Comparison of ENCODE assay signal across 1 cellular context in the genomic region with DNA sequence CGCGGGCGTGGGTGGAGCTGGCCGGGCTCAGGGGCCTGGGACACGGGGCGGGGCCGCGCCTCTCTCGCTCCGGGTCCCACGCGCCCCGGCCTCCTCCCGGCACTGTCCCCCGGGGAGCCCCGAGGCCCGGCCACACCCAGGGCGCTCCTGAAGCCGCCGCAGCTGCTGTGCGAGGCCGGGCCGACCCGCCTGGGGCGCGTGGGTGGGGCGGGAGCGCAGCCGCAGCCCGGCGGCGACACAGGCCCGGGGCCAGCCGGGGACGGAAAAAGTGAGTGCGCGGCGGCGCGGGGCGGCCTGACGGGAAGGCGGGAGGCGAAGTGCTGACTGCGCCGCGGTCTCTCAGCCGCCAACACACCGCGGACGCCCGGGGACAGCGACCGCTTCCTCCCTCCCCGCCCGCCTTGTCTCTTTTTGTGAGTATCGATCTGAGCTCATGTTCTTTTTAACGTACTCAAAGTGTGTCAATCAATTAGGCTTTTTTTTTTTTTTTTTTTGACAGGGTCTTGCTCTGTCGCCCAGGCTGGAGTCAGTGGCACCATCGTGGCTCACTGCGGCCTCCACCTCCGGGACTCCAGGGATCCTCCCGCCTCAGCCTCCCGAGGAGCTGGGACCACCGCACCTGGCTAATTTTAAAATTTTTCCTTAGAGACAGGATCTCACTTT.
TF ChIP-seq lines count a peak whose summit lies in the region.

No MANE protein-coding gene starts in this region.

TF ChIP-seq in GM12878, 131 proteins besides CTCF, POLR2A, EP300 and RAD21 (continued from another document and continues in another):
- TF ChIP-seq, protein P1, sequence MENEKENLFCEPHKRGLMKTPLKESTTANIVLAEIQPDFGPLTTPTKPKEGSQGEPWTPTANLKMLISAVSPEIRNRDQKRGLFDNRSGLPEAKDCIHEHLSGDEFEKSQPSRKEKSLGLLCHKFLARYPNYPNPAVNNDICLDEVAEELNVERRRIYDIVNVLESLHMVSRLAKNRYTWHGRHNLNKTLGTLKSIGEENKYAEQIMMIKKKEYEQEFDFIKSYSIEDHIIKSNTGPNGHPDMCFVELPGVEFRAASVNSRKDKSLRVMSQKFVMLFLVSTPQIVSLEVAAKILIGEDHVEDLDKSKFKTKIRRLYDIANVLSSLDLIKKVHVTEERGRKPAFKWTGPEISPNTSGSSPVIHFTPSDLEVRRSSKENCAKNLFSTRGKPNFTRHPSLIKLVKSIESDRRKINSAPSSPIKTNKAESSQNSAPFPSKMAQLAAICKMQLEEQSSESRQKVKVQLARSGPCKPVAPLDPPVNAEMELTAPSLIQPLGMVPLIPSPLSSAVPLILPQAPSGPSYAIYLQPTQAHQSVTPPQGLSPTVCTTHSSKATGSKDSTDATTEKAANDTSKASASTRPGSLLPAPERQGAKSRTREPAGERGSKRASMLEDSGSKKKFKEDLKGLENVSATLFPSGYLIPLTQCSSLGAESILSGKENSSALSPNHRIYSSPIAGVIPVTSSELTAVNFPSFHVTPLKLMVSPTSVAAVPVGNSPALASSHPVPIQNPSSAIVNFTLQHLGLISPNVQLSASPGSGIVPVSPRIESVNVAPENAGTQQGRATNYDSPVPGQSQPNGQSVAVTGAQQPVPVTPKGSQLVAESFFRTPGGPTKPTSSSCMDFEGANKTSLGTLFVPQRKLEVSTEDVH (IDR thresholded peaks at IDR 0.05; ENCODE audit: low read depth, partially characterized antibody): no peak
- TF ChIP-seq, protein P2, sequence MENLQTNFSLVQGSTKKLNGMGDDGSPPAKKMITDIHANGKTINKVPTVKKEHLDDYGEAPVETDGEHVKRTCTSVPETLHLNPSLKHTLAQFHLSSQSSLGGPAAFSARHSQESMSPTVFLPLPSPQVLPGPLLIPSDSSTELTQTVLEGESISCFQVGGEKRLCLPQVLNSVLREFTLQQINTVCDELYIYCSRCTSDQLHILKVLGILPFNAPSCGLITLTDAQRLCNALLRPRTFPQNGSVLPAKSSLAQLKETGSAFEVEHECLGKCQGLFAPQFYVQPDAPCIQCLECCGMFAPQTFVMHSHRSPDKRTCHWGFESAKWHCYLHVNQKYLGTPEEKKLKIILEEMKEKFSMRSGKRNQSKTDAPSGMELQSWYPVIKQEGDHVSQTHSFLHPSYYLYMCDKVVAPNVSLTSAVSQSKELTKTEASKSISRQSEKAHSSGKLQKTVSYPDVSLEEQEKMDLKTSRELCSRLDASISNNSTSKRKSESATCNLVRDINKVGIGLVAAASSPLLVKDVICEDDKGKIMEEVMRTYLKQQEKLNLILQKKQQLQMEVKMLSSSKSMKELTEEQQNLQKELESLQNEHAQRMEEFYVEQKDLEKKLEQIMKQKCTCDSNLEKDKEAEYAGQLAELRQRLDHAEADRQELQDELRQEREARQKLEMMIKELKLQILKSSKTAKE (IDR thresholded peaks at IDR 0.05; ENCODE audit: low read depth, poor library complexity, severe bottlenecking): no peak
- TF ChIP-seq, protein P3, sequence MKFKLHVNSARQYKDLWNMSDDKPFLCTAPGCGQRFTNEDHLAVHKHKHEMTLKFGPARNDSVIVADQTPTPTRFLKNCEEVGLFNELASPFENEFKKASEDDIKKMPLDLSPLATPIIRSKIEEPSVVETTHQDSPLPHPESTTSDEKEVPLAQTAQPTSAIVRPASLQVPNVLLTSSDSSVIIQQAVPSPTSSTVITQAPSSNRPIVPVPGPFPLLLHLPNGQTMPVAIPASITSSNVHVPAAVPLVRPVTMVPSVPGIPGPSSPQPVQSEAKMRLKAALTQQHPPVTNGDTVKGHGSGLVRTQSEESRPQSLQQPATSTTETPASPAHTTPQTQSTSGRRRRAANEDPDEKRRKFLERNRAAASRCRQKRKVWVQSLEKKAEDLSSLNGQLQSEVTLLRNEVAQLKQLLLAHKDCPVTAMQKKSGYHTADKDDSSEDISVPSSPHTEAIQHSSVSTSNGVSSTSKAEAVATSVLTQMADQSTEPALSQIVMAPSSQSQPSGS (IDR thresholded peaks at IDR 0.05; ENCODE audit: low read length): no peak
- TF ChIP-seq, protein P4, sequence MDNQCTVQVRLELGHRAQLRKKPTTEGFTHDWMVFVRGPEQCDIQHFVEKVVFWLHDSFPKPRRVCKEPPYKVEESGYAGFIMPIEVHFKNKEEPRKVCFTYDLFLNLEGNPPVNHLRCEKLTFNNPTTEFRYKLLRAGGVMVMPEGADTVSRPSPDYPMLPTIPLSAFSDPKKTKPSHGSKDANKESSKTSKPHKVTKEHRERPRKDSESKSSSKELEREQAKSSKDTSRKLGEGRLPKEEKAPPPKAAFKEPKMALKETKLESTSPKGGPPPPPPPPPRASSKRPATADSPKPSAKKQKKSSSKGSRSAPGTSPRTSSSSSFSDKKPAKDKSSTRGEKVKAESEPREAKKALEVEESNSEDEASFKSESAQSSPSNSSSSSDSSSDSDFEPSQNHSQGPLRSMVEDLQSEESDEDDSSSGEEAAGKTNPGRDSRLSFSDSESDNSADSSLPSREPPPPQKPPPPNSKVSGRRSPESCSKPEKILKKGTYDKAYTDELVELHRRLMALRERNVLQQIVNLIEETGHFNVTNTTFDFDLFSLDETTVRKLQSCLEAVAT (IDR thresholded peaks at IDR 0.05): no peak
- 0 out of 2 replicates have a peak, but pooled peaks have one; percentile 18 for TF ChIP-seq ZNF24 (IDR thresholded peaks at IDR 0.05)
- TF ChIP-seq, protein P5, sequence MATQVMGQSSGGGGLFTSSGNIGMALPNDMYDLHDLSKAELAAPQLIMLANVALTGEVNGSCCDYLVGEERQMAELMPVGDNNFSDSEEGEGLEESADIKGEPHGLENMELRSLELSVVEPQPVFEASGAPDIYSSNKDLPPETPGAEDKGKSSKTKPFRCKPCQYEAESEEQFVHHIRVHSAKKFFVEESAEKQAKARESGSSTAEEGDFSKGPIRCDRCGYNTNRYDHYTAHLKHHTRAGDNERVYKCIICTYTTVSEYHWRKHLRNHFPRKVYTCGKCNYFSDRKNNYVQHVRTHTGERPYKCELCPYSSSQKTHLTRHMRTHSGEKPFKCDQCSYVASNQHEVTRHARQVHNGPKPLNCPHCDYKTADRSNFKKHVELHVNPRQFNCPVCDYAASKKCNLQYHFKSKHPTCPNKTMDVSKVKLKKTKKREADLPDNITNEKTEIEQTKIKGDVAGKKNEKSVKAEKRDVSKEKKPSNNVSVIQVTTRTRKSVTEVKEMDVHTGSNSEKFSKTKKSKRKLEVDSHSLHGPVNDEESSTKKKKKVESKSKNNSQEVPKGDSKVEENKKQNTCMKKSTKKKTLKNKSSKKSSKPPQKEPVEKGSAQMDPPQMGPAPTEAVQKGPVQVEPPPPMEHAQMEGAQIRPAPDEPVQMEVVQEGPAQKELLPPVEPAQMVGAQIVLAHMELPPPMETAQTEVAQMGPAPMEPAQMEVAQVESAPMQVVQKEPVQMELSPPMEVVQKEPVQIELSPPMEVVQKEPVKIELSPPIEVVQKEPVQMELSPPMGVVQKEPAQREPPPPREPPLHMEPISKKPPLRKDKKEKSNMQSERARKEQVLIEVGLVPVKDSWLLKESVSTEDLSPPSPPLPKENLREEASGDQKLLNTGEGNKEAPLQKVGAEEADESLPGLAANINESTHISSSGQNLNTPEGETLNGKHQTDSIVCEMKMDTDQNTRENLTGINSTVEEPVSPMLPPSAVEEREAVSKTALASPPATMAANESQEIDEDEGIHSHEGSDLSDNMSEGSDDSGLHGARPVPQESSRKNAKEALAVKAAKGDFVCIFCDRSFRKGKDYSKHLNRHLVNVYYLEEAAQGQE (IDR thresholded peaks at IDR 0.05; ENCODE audit: low read depth, low read length): no peak
- peak; percentile 81 for TF ChIP-seq NR2F1 (conservative IDR thresholded peaks at IDR 0.05)
- no peak for TF ChIP-seq SREBF1 (IDR thresholded peaks at IDR 0.05; ENCODE audit: low read length)
- TF ChIP-seq ZSCAN29 (IDR thresholded peaks at IDR 0.05): 0 out of 2 replicates have a peak, but pooled peaks have one; percentile 31
- TF ChIP-seq, protein P6, sequence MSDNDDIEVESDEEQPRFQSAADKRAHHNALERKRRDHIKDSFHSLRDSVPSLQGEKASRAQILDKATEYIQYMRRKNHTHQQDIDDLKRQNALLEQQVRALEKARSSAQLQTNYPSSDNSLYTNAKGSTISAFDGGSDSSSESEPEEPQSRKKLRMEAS (IDR thresholded peaks at IDR 0.05; ENCODE audit: low read depth, low read length): peak; percentile 47; the same call in 1 of the 2 replicates
- TF ChIP-seq SIX5 (IDR thresholded peaks at IDR 0.05; ENCODE audit: low read depth, low read length, severe bottlenecking): no peak
- no peak for TF ChIP-seq SIN3A (IDR thresholded peaks at IDR 0.05; ENCODE audit: low read depth, low read length)
- no peak for TF ChIP-seq TCF7 (IDR thresholded peaks at IDR 0.05; ENCODE audit: borderline replicate concordance)
- TF ChIP-seq, protein P7, sequence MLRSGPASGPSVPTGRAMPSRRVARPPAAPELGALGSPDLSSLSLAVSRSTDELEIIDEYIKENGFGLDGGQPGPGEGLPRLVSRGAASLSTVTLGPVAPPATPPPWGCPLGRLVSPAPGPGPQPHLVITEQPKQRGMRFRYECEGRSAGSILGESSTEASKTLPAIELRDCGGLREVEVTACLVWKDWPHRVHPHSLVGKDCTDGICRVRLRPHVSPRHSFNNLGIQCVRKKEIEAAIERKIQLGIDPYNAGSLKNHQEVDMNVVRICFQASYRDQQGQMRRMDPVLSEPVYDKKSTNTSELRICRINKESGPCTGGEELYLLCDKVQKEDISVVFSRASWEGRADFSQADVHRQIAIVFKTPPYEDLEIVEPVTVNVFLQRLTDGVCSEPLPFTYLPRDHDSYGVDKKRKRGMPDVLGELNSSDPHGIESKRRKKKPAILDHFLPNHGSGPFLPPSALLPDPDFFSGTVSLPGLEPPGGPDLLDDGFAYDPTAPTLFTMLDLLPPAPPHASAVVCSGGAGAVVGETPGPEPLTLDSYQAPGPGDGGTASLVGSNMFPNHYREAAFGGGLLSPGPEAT (IDR thresholded peaks at IDR 0.05; ENCODE audit: low read depth): 0 out of 2 replicates have a peak, but pooled peaks have one; percentile 27
- TF ChIP-seq BRCA1 (IDR thresholded peaks at IDR 0.05; ENCODE audit: low read depth, low read length): no peak
- TF ChIP-seq ZNF217 (IDR thresholded peaks at IDR 0.05): peak; percentile 76; the same call in 1 of the 2 replicates
- no peak for TF ChIP-seq ZNF622 (IDR thresholded peaks at IDR 0.05)
- no peak for TF ChIP-seq MXI1 (IDR thresholded peaks at IDR 0.05; ENCODE audit: low read depth, low read length)
- no peak for TF ChIP-seq KLF5 (IDR thresholded peaks at IDR 0.05; ENCODE audit: partially characterized antibody)
- TF ChIP-seq, protein P8, sequence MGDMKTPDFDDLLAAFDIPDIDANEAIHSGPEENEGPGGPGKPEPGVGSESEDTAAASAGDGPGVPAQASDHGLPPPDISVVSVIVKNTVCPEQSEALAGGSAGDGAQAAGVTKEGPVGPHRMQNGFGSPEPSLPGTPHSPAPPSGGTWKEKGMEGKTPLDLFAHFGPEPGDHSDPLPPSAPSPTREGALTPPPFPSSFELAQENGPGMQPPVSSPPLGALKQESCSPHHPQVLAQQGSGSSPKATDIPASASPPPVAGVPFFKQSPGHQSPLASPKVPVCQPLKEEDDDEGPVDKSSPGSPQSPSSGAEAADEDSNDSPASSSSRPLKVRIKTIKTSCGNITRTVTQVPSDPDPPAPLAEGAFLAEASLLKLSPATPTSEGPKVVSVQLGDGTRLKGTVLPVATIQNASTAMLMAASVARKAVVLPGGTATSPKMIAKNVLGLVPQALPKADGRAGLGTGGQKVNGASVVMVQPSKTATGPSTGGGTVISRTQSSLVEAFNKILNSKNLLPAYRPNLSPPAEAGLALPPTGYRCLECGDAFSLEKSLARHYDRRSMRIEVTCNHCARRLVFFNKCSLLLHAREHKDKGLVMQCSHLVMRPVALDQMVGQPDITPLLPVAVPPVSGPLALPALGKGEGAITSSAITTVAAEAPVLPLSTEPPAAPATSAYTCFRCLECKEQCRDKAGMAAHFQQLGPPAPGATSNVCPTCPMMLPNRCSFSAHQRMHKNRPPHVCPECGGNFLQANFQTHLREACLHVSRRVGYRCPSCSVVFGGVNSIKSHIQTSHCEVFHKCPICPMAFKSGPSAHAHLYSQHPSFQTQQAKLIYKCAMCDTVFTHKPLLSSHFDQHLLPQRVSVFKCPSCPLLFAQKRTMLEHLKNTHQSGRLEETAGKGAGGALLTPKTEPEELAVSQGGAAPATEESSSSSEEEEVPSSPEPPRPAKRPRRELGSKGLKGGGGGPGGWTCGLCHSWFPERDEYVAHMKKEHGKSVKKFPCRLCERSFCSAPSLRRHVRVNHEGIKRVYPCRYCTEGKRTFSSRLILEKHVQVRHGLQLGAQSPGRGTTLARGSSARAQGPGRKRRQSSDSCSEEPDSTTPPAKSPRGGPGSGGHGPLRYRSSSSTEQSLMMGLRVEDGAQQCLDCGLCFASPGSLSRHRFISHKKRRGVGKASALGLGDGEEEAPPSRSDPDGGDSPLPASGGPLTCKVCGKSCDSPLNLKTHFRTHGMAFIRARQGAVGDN (IDR thresholded peaks at IDR 0.05): peak; percentile 73
- TF ChIP-seq GABPA (IDR thresholded peaks at IDR 0.05; ENCODE audit: low read depth): no peak
- TF ChIP-seq FOXK2 (IDR thresholded peaks at IDR 0.05): no peak
- TF ChIP-seq ZNF207 (IDR thresholded peaks at IDR 0.05; ENCODE audit: borderline replicate concordance): peak; percentile 81; the same call in 1 of the 2 replicates
- peak; percentile 31; the same call in 1 of the 2 replicates for TF ChIP-seq ATF7 (IDR thresholded peaks at IDR 0.05; ENCODE audit: low read depth)
- TF ChIP-seq PAX5 (IDR thresholded peaks at IDR 0.05; ENCODE audit: borderline replicate concordance, low read depth, low read length): no peak
- TF ChIP-seq ZZZ3 (IDR thresholded peaks at IDR 0.05; ENCODE audit: control insufficient read depth, insufficient read length, low read depth): no peak
- no peak for TF ChIP-seq TARDBP (IDR thresholded peaks at IDR 0.05; ENCODE audit: borderline replicate concordance)
- no peak for TF ChIP-seq ZNF274 (IDR thresholded peaks at IDR 0.05; ENCODE audit: insufficient read depth, insufficient read length)
- TF ChIP-seq BCL11A (IDR thresholded peaks at IDR 0.05; ENCODE audit: low read depth, low read length): 0 out of 2 replicates have a peak, but pooled peaks have one; percentile 19
- TF ChIP-seq SREBF2 (IDR thresholded peaks at IDR 0.05; ENCODE audit: low read length): no peak
- 0 out of 2 replicates have a peak, but pooled peaks have one; percentile 25 for TF ChIP-seq CREB1 (IDR thresholded peaks at IDR 0.05; ENCODE audit: low read depth)
- peak in 1 of 2 experiments; percentile 89; a peak in 2 of 3 replicates for TF ChIP-seq EGR1 (IDR thresholded peaks at IDR 0.05; ENCODE audit: borderline replicate concordance in 1 of 2, low read depth in 2 of 2, low read length in 2 of 2)
- TF ChIP-seq RB1 (IDR thresholded peaks at IDR 0.05; ENCODE audit: borderline replicate concordance): peak; percentile 67; the same call in 1 of the 2 replicates
- TF ChIP-seq RBBP5 (conservative IDR thresholded peaks at IDR 0.05): no peak
- no peak for TF ChIP-seq KAT2A (conservative IDR thresholded peaks at IDR 0.05; ENCODE audit: control insufficient read depth, low read depth, low read length)
- TF ChIP-seq LARP7 (IDR thresholded peaks at IDR 0.05): peak; percentile 90
- peak; percentile 94 for TF ChIP-seq IKZF1 (conservative IDR thresholded peaks at IDR 0.05)
- TF ChIP-seq ETV6 (conservative IDR thresholded peaks at IDR 0.05 in 1 of 2, IDR thresholded peaks at IDR 0.05 in 1 of 2; ENCODE audit: borderline replicate concordance in 1 of 2, low read depth in 1 of 2): no peak
- TF ChIP-seq SMC3 (IDR thresholded peaks at IDR 0.05; ENCODE audit: borderline replicate concordance, low read length): no peak
- peak; percentile 77; the same call in 1 of the 2 replicates for TF ChIP-seq TCF3 (IDR thresholded peaks at IDR 0.05; ENCODE audit: borderline replicate concordance, insufficient read depth, low read depth, low read length)
- no peak for TF ChIP-seq PML (IDR thresholded peaks at IDR 0.05; ENCODE audit: low read length)
- no peak for TF ChIP-seq FOXM1 (IDR thresholded peaks at IDR 0.05; ENCODE audit: low read depth, low read length)
- no peak for TF ChIP-seq POLR2AphosphoS2 (IDR thresholded peaks at IDR 0.05; ENCODE audit: low read depth, low read length)
- TF ChIP-seq JUND (IDR thresholded peaks at IDR 0.05; ENCODE audit: low read depth, low read length): peak; percentile 44; the same call in 1 of the 2 replicates
